Comparison of ENCODE assay signal across 1 cellular context in genomic region chr17:2083613-2084128, GRCh38.
A peak's percentile ranks its signal among the peaks of the same experiment; 100 is the strongest.
TF ChIP-seq lines count a peak whose summit lies in the region.

No MANE protein-coding gene starts in this region.

TF ChIP-seq in GM12878, 131 proteins besides CTCF, POLR2A, EP300 and RAD21 (continues in another document):
- TF ChIP-seq REST (IDR thresholded peaks at IDR 0.05; ENCODE audit: low read depth, low read length) (no peak), CEBPB (IDR thresholded peaks at IDR 0.05; ENCODE audit: borderline replicate concordance in 1 of 2, low read depth in 2 of 2, low read length in 2 of 2) (no peak), PAX5 (IDR thresholded peaks at IDR 0.05; ENCODE audit: borderline replicate concordance, low read depth, low read length) (peak; percentile 76; the same call in 1 of the 2 replicates), ZSCAN29 (IDR thresholded peaks at IDR 0.05) (no peak), CEBPZ (IDR thresholded peaks at IDR 0.05; ENCODE audit: low read depth, low read length) (no peak), TAF1 (IDR thresholded peaks at IDR 0.05; ENCODE audit: borderline replicate concordance, low read depth, low read length) (0 out of 2 replicates have a peak, but pooled peaks have one; percentile 18), NFYA (IDR thresholded peaks at IDR 0.05; ENCODE audit: borderline replicate concordance, low read depth, low read length) (no peak), CUX1 (IDR thresholded peaks at IDR 0.05; ENCODE audit: insufficient replicate concordance, low read depth, low read length) (peak; percentile 92), SMAD1 (IDR thresholded peaks at IDR 0.05; ENCODE audit: low read depth, partially characterized antibody) (peak; percentile 48), SP1 (IDR thresholded peaks at IDR 0.05; ENCODE audit: low read depth, low read length) (peak; percentile 34), DPF2 (IDR thresholded peaks at IDR 0.05) (peak; percentile 69), FOXM1 (IDR thresholded peaks at IDR 0.05; ENCODE audit: low read depth, low read length) (no peak), ETV6 (conservative IDR thresholded peaks at IDR 0.05 in 1 of 2, IDR thresholded peaks at IDR 0.05 in 1 of 2; ENCODE audit: borderline replicate concordance in 1 of 2, low read depth in 1 of 2) (peak in 1 of 2 experiments; percentile 90; a peak in 2 of 4 replicates), RUNX3 (IDR thresholded peaks at IDR 0.05; ENCODE audit: low read length) (no peak), ZNF384 (IDR thresholded peaks at IDR 0.05; ENCODE audit: borderline replicate concordance, low read depth, low read length) (peak; percentile 49; the same call in 1 of the 2 replicates), RBBP5 (conservative IDR thresholded peaks at IDR 0.05) (no peak), FOS (IDR thresholded peaks at IDR 0.05; ENCODE audit: borderline replicate concordance, extremely low read depth, insufficient read length) (no peak), RELB (IDR thresholded peaks at IDR 0.05; ENCODE audit: low read depth) (peak; percentile 50; the same call in 1 of the 2 replicates), GABPA (IDR thresholded peaks at IDR 0.05; ENCODE audit: low read depth) (no peak), POU2F2 (IDR thresholded peaks at IDR 0.05; ENCODE audit: borderline replicate concordance, low read depth, low read length) (peak; percentile 63; the same call in 1 of the 3 replicates), MAX (IDR thresholded peaks at IDR 0.05; ENCODE audit: low read depth, low read length) (0 out of 2 replicates have a peak, but pooled peaks have one; percentile 44), ATF3 (IDR thresholded peaks at IDR 0.05; ENCODE audit: borderline replicate concordance, extremely low read depth, low read depth, low read length) (no peak), RCOR1 (conservative IDR thresholded peaks at IDR 0.05; ENCODE audit: low read depth, low read length) (no peak), SIX5 (IDR thresholded peaks at IDR 0.05; ENCODE audit: low read depth, low read length, severe bottlenecking) (no peak), ATF2 (IDR thresholded peaks at IDR 0.05; ENCODE audit: low read length) (no peak), ZNF622 (IDR thresholded peaks at IDR 0.05) (no peak), TBL1XR1 (IDR thresholded peaks at IDR 0.05; ENCODE audit: low read depth, low read length) (peak; percentile 94), TCF3 (IDR thresholded peaks at IDR 0.05; ENCODE audit: borderline replicate concordance, insufficient read depth, low read depth, low read length) (0 out of 2 replicates have a peak, but pooled peaks have one; percentile 21), KAT2A (conservative IDR thresholded peaks at IDR 0.05; ENCODE audit: control insufficient read depth, low read depth, low read length) (no peak), PRDM15 (CRISPR knock-in tag; IDR thresholded peaks at IDR 0.05) (no peak), LARP7 (IDR thresholded peaks at IDR 0.05) (no peak; the same call in 1 of the 2 replicates), SUZ12 (IDR thresholded peaks at IDR 0.05; ENCODE audit: unreplicated experiment) (no peak), USF1 (IDR thresholded peaks at IDR 0.05; ENCODE audit: borderline replicate concordance, extremely low read length, insufficient read depth, low read depth, low read length) (no peak), TCF7 (IDR thresholded peaks at IDR 0.05; ENCODE audit: borderline replicate concordance) (no peak), JUNB (IDR thresholded peaks at IDR 0.05) (peak; percentile 74), PML (IDR thresholded peaks at IDR 0.05; ENCODE audit: low read length) (no peak)
